Comparison of ENCODE assay signal across 8 cellular contexts in genomic region chr2:240820607-240821428, GRCh38. TPM values are rescaled to one million over a fixed set of nuclear protein-coding genes. Genes with fewer than 3 reads are reported as not detected.
A peak's percentile ranks its signal among the peaks of the same experiment; 100 is the strongest.
DNase-seq lines count a peak whose midpoint lies in the region; ATAC-seq and TF ChIP-seq lines count a peak whose summit lies in the region.

No MANE protein-coding gene starts in this region.

- peaks cover 14% of the 10 kb centered on the region; the same call in 1 of the 2 replicates for H3K4me1 ChIP-seq in iPS-20b (ENCODE audit: insufficient read depth, low read length)

- peaks cover 54% of the 10 kb centered on the region for H3K27me3 ChIP-seq in iPS-20b (ENCODE audit: insufficient read depth, low read length)

- peak overlapping the region; percentile 78 for H3K4me3 ChIP-seq in iPS-20b (ENCODE audit: low read length)

- H3K27ac ChIP-seq in 22Rv1 (no peak overlapping the region), iPS-20b (ENCODE audit: low read length) (no peak overlapping the region), temporal lobe (ENCODE audit: low read depth, low read length) (peak overlapping the region; percentile 67)

- DNase-seq in KBM-7 (peak; percentile 7), cerebellar cortex (ENCODE audit: low spot score) (no peak)
- peak; percentile 37 for DNase-seq in activated CD8-positive, alpha-beta memory T cell treated with anti-CD3 and anti-CD28 coated beads, Interleukin-2, amount 50 U/mL, for 4 hours

- in situ Hi-C loops in KBM-7 (cut with MboI; ENCODE audit: low pct_unique_long_range_greater_than_20kb, low sequenced_read_pairs), result no loop called here

- H3K9ac ChIP-seq in iPS-20b (ENCODE audit: low read depth, low read length), result peak overlapping the region; percentile 79; the same call in 1 of the 2 replicates

- H3K36me3 ChIP-seq in iPS-20b (ENCODE audit: insufficient read depth, low read depth, low read length), result peaks cover 9% of the 10 kb centered on the region

- peak; percentile 15; the same call in 1 of the 2 replicates for TF ChIP-seq CTCF in 22Rv1 (IDR thresholded peaks at IDR 0.05)

- ATAC-seq in GM18870 (IDR thresholded peaks at IDR 0.05; ENCODE audit: unreplicated experiment) (no peak), GM18907 (IDR thresholded peaks at IDR 0.05; ENCODE audit: unreplicated experiment) (no peak)

- no peaks in the 10 kb centered on the region for H3K9me3 ChIP-seq in iPS-20b (ENCODE audit: insufficient read depth, low read depth, low read length)

RNA-seq across cellular contexts. Expression of gene KIF1A, which starts 0.8 kb away (rescaled TPM):
- 181 TPM for total RNA-seq in temporal lobe

RNA-seq across cellular contexts. Expression of gene AGXT, which starts 47.8 kb away (rescaled TPM):
- not detected for total RNA-seq in temporal lobe
